In genomic region chr22:36659762-36660509, GRCh38 we compare ENCODE assay signal across 8 cellular contexts. TPM values are rescaled to one million over a fixed set of nuclear protein-coding genes. Genes with fewer than 3 reads are reported as not detected.
DNase-seq lines count a peak whose midpoint lies in the region; ATAC-seq, FAIRE-seq and TF ChIP-seq lines count a peak whose summit lies in the region.

No MANE protein-coding gene starts in this region.

- no peak overlapping the region for H3K27ac ChIP-seq in keratinocyte (ENCODE audit: control insufficient read depth, insufficient read depth, low read length)

- BruUV-seq in MCF 10A (replicated peaks; lab: Mats Ljungman, UMichigan) = no TSS peak

- H3K36me3 Mint-ChIP-seq in MCF 10A (ENCODE audit: insufficient read depth, unreplicated experiment) = peaks cover 6% of the 10 kb centered on the region
- H3K36me3 Mint-ChIP-seq in T-helper 2 cell treated with Interferon-gamma antibody and Interleukin-4, amounts not matched to agents 5 μg/mL and 100 μg/mL, for 36 hours (ENCODE audit: low read depth) = no peaks in the 10 kb centered on the region

- H3K9me3 ChIP-seq in keratinocyte (ENCODE audit: control insufficient read depth, low read depth, low read length) = no peaks in the 10 kb centered on the region

- no peak for TF ChIP-seq CTCF in AG04449 (IDR thresholded peaks at IDR 0.05; ENCODE audit: insufficient read depth, low read length, missing control alignments)
- TF ChIP-seq CTCF in MCF 10A (IDR thresholded peaks at IDR 0.05; ENCODE audit: unreplicated experiment) = no peak
- no peak for TF ChIP-seq CTCF in keratinocyte (optimal IDR thresholded peaks at IDR 0.05 in 1 of 3, IDR thresholded peaks at IDR 0.05 in 1 of 3, conservative IDR thresholded peaks at IDR 0.05 in 1 of 3; ENCODE audit: extremely low read depth in 1 of 3, insufficient read depth in 2 of 3, low read length in 3 of 3)

- peaks cover 35% of the 10 kb centered on the region for H3K27me3 ChIP-seq in keratinocyte (ENCODE audit: control insufficient read depth, extremely low read depth, insufficient read depth, low read length)

- no peak for ATAC-seq in GM18511 (IDR thresholded peaks at IDR 0.05; ENCODE audit: unreplicated experiment)

- no peaks in the 10 kb centered on the region for H4K20me1 ChIP-seq in keratinocyte (ENCODE audit: control insufficient read depth, extremely low read depth, insufficient read depth, low read length)

- CTCF ChIA-PET in AG04449 (lab: Yijun Ruan, JAX) (no interaction called here), MCF 10A (lab: Yijun Ruan, JAX) (no interaction called here)

- no peaks in the 10 kb centered on the region for H3K36me3 ChIP-seq in keratinocyte (ENCODE audit: control insufficient read depth in 2 of 2, extremely low read depth in 1 of 2, insufficient read depth in 2 of 2, low read length in 2 of 2)

- FAIRE-seq in H54 (lab: Jason Lieb, UNC) (no peak), keratinocyte (lab: Jason Lieb, UNC) (peak; percentile 53)

- H3K4me2 ChIP-seq in keratinocyte (ENCODE audit: control insufficient read depth, extremely low read depth, insufficient read depth, low read depth, low read length) = peak overlapping the region; percentile 65

- peak overlapping the region; percentile 52 for H3K4me3 Mint-ChIP-seq in MCF 10A (ENCODE audit: unreplicated experiment)
- H3K4me3 Mint-ChIP-seq in T-helper 2 cell treated with Interferon-gamma antibody and Interleukin-4, amounts not matched to agents 5 μg/mL and 100 μg/mL, for 36 hours = no peak overlapping the region

- no peak overlapping the region for H2AFZ ChIP-seq in keratinocyte (ENCODE audit: control insufficient read depth, low read length)

- H3K79me2 ChIP-seq in keratinocyte (ENCODE audit: control insufficient read depth, insufficient read depth, low read length) = no peaks in the 10 kb centered on the region

- no peak for TF ChIP-seq POLR2A in H54 (IDR thresholded peaks at IDR 0.05; ENCODE audit: low read depth, low read length)

- peak overlapping the region; percentile 54 for H3K27ac Mint-ChIP-seq in MCF 10A (ENCODE audit: low read depth, unreplicated experiment)
- no peak overlapping the region for H3K27ac Mint-ChIP-seq in T-helper 2 cell treated with Interferon-gamma antibody and Interleukin-4, amounts not matched to agents 5 μg/mL and 100 μg/mL, for 36 hours

- no peaks in the 10 kb centered on the region for H3K9me1 ChIP-seq in keratinocyte (ENCODE audit: control insufficient read depth, extremely low read depth, insufficient read depth, low read length)

- peak; percentile 59 for DNase-seq in AG04449 (ENCODE audit: low read depth, low spot score)
- DNase-seq in H54 (ENCODE audit: insufficient read length, low spot score) = peak; percentile 79
- peak; percentile 43 for DNase-seq in NOMO-1 treated with dmso at 0.1 percent for 144 hours (lab: John Stamatoyannopoulos, UW; ENCODE audit: unreplicated experiment)
- peak; percentile 99 for DNase-seq in MCF 10A (ENCODE audit: unreplicated experiment)
- DNase-seq in keratinocyte (ENCODE audit: low read depth, low spot score) = peak; percentile 78
- DNase-seq in stimulated activated CD4-positive, alpha-beta T cell treated with anti-CD3 and anti-CD28 coated beads, Interleukin-1b, Interleukin-23, amount 100 ng/mL, for 48 hours = peak; percentile 70
- no peak for DNase-seq in T-helper 2 cell treated with Interferon-gamma antibody and Interleukin-4, amounts not matched to agents 5 μg/mL and 100 μg/mL, for 36 hours (ENCODE audit: low spot score)

- peaks cover 29% of the 10 kb centered on the region for H3K4me1 Mint-ChIP-seq in MCF 10A (ENCODE audit: insufficient read depth, unreplicated experiment)
- H3K4me1 Mint-ChIP-seq in T-helper 2 cell treated with Interferon-gamma antibody and Interleukin-4, amounts not matched to agents 5 μg/mL and 100 μg/mL, for 36 hours (ENCODE audit: low read depth) = no peaks in the 10 kb centered on the region

- no peak overlapping the region for H3K4me3 ChIP-seq in AG04449 (ENCODE audit: low read depth, low read length)
- no peak overlapping the region for H3K4me3 ChIP-seq in keratinocyte (ENCODE audit: control insufficient read depth in 2 of 3, extremely low read depth in 1 of 3, insufficient read depth in 2 of 3, low read depth in 1 of 3, low read length in 3 of 3)

- no peaks in the 10 kb centered on the region for H3K9me3 Mint-ChIP-seq in MCF 10A (ENCODE audit: unreplicated experiment)
- no peaks in the 10 kb centered on the region for H3K9me3 Mint-ChIP-seq in T-helper 2 cell treated with Interferon-gamma antibody and Interleukin-4, amounts not matched to agents 5 μg/mL and 100 μg/mL, for 36 hours

- no peak overlapping the region for H3K9ac ChIP-seq in keratinocyte (ENCODE audit: control insufficient read depth, extremely low read depth, insufficient read depth, low read length)

- dilution Hi-C loops in keratinocyte (cut with MboI; ENCODE audit: extremely low pct_ligation_motif_present, low sequenced_read_pairs) = no loop called here

- peaks cover 4% of the 10 kb centered on the region for H3K27me3 Mint-ChIP-seq in MCF 10A (ENCODE audit: insufficient read depth, unreplicated experiment)
- H3K27me3 Mint-ChIP-seq in T-helper 2 cell treated with Interferon-gamma antibody and Interleukin-4, amounts not matched to agents 5 μg/mL and 100 μg/mL, for 36 hours (ENCODE audit: low read depth) = no peaks in the 10 kb centered on the region

- intact Hi-C loops in MCF 10A (cut with micrococcal nuclease) = no loop called here

- POLR2A ChIA-PET in AG04449 (lab: Yijun Ruan, JAX) (no interaction called here), MCF 10A (lab: Yijun Ruan, JAX) (interaction anchor here (0.6 to 2.7 kb wide), 10 partner anchors 11 to 116 kb away, joined by 3 to 15 read pairs (median 6); partner anchors contain the start of gene IFT27)

- H3K4me1 ChIP-seq in keratinocyte (ENCODE audit: control insufficient read depth, extremely low read depth, insufficient read depth, low read length) = peaks cover 24% of the 10 kb centered on the region

RNA-seq across cellular contexts. Expression of gene CACNG2, which starts 43.6 kb away (rescaled TPM):
- total RNA-seq in MCF 10A (2022) = not detected in 2 replicates
- polyA plus RNA-seq in keratinocyte = not detected in 3 replicates
- not detected for polyA plus RNA-seq in keratinocyte (2011; ENCODE audit: low read depth)
- not detected in 2 replicates for polyA plus RNA-seq in keratinocyte (2011; cell fraction: cytosol; rRNA removed)
- polyA plus RNA-seq in keratinocyte (2011; cell fraction: nucleus; rRNA removed) = not detected in 2 replicates
- polyA plus RNA-seq in keratinocyte (2012; ENCODE audit: low replicate concordance) = not detected in 2 replicates
- polyA minus RNA-seq in keratinocyte = not detected in 3 replicates
- not detected for polyA minus RNA-seq in keratinocyte (2011; cell fraction: cytosol; rRNA and poly(A)+ RNA removed)
- not detected in 2 replicates for polyA minus RNA-seq in keratinocyte (2011; cell fraction: nucleus; rRNA and poly(A)+ RNA removed)
